Comparison of ENCODE assay signal across 1 cellular context in the genomic region with DNA sequence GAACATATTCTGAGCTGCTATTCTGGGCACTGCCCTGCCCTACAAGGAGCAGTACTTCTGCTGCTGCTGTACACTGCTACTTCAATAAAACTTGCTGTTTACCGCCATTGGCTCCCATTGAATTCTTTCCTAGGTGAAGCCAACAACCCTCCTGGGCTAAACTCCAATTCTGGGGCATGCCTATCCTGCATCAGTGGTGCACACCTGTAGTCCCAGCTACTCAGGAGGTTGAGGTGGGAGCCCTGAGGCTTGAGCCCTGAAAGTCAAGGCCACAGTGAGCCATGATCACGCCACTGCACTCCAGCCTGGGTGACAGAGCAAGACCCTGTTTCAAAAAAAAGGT.
TF ChIP-seq lines count a peak whose summit lies in the region.

No MANE protein-coding gene starts in this region.

TF ChIP-seq in HCT116, 20 proteins besides CTCF, POLR2A, EP300 and RAD21:
- TF ChIP-seq TCF7L2 (IDR thresholded peaks at IDR 0.05; ENCODE audit: borderline replicate concordance, extremely low read depth, insufficient read depth, insufficient read length) (no peak), ELF1 (IDR thresholded peaks at IDR 0.05; ENCODE audit: borderline replicate concordance, low read depth) (no peak), JUND (IDR thresholded peaks at IDR 0.05) (no peak), SRF (IDR thresholded peaks at IDR 0.05; ENCODE audit: low read depth) (no peak), ZNF274 (IDR thresholded peaks at IDR 0.05; ENCODE audit: low read depth, low read length) (no peak), ATF3 (IDR thresholded peaks at IDR 0.05) (no peak), FOSL1 (IDR thresholded peaks at IDR 0.05; ENCODE audit: low read depth) (no peak), MAX (IDR thresholded peaks at IDR 0.05) (no peak), SIN3A (IDR thresholded peaks at IDR 0.05; ENCODE audit: low read depth) (no peak), CEBPB (IDR thresholded peaks at IDR 0.05; ENCODE audit: low read depth) (no peak), POLR2AphosphoS5 (IDR thresholded peaks at IDR 0.05; ENCODE audit: low read depth, low read length) (no peak), YY1 (IDR thresholded peaks at IDR 0.05; ENCODE audit: extremely low read depth, insufficient replicate concordance, low read depth, low read length) (no peak), EGR1 (IDR thresholded peaks at IDR 0.05; ENCODE audit: low read depth) (no peak), EZH2 (IDR thresholded peaks at IDR 0.05) (no peak), EZH2phosphoT487 (IDR thresholded peaks at IDR 0.05; ENCODE audit: borderline replicate concordance) (no peak), ZFX (IDR thresholded peaks at IDR 0.05) (no peak), CBX3 (IDR thresholded peaks at IDR 0.05; ENCODE audit: low read depth) (no peak), SP1 (IDR thresholded peaks at IDR 0.05; ENCODE audit: low read depth) (no peak)
- TF ChIP-seq, protein P1, sequence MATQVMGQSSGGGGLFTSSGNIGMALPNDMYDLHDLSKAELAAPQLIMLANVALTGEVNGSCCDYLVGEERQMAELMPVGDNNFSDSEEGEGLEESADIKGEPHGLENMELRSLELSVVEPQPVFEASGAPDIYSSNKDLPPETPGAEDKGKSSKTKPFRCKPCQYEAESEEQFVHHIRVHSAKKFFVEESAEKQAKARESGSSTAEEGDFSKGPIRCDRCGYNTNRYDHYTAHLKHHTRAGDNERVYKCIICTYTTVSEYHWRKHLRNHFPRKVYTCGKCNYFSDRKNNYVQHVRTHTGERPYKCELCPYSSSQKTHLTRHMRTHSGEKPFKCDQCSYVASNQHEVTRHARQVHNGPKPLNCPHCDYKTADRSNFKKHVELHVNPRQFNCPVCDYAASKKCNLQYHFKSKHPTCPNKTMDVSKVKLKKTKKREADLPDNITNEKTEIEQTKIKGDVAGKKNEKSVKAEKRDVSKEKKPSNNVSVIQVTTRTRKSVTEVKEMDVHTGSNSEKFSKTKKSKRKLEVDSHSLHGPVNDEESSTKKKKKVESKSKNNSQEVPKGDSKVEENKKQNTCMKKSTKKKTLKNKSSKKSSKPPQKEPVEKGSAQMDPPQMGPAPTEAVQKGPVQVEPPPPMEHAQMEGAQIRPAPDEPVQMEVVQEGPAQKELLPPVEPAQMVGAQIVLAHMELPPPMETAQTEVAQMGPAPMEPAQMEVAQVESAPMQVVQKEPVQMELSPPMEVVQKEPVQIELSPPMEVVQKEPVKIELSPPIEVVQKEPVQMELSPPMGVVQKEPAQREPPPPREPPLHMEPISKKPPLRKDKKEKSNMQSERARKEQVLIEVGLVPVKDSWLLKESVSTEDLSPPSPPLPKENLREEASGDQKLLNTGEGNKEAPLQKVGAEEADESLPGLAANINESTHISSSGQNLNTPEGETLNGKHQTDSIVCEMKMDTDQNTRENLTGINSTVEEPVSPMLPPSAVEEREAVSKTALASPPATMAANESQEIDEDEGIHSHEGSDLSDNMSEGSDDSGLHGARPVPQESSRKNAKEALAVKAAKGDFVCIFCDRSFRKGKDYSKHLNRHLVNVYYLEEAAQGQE (IDR thresholded peaks at IDR 0.05; ENCODE audit: low read depth) = no peak
- TF ChIP-seq, protein P2, sequence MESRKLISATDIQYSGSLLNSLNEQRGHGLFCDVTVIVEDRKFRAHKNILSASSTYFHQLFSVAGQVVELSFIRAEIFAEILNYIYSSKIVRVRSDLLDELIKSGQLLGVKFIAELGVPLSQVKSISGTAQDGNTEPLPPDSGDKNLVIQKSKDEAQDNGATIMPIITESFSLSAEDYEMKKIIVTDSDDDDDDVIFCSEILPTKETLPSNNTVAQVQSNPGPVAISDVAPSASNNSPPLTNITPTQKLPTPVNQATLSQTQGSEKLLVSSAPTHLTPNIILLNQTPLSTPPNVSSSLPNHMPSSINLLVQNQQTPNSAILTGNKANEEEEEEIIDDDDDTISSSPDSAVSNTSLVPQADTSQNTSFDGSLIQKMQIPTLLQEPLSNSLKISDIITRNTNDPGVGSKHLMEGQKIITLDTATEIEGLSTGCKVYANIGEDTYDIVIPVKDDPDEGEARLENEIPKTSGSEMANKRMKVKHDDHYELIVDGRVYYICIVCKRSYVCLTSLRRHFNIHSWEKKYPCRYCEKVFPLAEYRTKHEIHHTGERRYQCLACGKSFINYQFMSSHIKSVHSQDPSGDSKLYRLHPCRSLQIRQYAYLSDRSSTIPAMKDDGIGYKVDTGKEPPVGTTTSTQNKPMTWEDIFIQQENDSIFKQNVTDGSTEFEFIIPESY (IDR thresholded peaks at IDR 0.05; ENCODE audit: extremely low read depth, insufficient replicate concordance, low read length) = no peak
